In the genomic region with DNA sequence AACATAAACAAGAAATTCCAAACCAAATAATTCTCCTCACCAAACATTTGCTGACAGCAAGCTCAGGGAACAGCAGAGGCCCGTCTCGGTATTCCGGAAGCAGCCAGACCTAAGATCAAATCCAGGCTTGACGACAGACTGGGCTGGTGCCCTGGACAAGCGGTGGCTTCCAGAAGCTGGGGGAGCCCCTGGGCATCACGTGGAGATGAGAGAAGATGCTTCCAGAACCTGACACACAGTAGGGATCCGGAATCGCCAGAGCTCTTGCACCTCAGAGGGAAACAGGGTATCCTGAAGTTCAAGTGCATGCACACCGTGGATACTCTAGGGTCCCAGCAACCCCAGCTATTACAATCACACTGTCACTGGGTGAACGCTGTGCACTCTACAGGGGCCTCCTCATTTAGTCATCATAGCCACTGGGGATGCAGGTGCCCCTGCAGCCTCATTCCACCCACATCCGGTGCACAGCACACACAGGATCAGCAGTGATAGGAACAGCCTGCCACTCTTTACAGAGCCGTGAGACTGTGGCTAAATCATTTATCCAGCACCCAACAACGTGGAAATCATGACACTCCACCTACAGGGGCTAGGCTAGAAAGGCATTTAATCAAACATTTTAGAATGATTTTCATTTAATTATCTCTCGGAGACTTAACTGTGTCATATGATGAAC, we compare ENCODE assay signal across 9 cellular contexts.
A peak's percentile ranks its signal among the peaks of the same experiment; 100 is the strongest.
DNase-seq lines count a peak whose midpoint lies in the region; FAIRE-seq and TF ChIP-seq lines count a peak whose summit lies in the region.
"Had no signal": no experiment of that assay in that cellular context is flagged by ENCODE, and none has a peak within 500 bp of the region (broad histone marks: within the 10 kb centered on the region; RNA-seq: fewer than 3 reads in every experiment).

No MANE protein-coding gene starts in this region.

- peaks cover 99% of the 10 kb centered on the region for H4K20me1 ChIP-seq in BLaER1

- H3K4me3 ChIP-seq in BLaER1 (no peak overlapping the region), bronchial epithelial cell (ENCODE audit: low read depth, low read length) (no peak overlapping the region)

- in situ Hi-C loops in G401 (cut with HindIII; ENCODE audit: low sequenced_read_pairs): no loop called here

- H3K27ac ChIP-seq in BLaER1 (peak overlapping the region; percentile 16; the same call in 1 of the 2 replicates), VCaP (peak overlapping the region; percentile 94)
- H3K27ac ChIP-seq: epithelial cell of prostate had no signal

- H3K4me2 ChIP-seq in BLaER1: peak overlapping the region; percentile 75

- no peak for FAIRE-seq in bronchial epithelial cell (lab: Jason Lieb, UNC)

- no peaks in the 10 kb centered on the region for H3K9me3 ChIP-seq in BLaER1

- peaks cover 100% of the 10 kb centered on the region for H3K4me1 ChIP-seq in BLaER1

- H3K36me3 ChIP-seq in BLaER1: no peaks in the 10 kb centered on the region
- no peaks in the 10 kb centered on the region for H3K36me3 ChIP-seq in bronchial epithelial cell (ENCODE audit: control insufficient read depth, insufficient read depth, low read length)

- DNase-seq in bronchial epithelial cell (ENCODE audit: low read depth): peak; percentile 4
- DNase-seq in stimulated activated CD4-positive, alpha-beta T cell treated with anti-CD3 and anti-CD28 coated beads, Interleukin-12 subunit alpha, Interleukin-12 subunit beta, amount 100 ng/mL, for 4 hours: peak; percentile 41
- DNase-seq in NCI-H1436 (lab: John Stamatoyannopoulos, UW): no peak
- DNase-seq in middle frontal gyrus (ENCODE audit: extremely low spot score, low spot score): no peak
- no peak for DNase-seq in G401 (ENCODE audit: low spot score)
- DNase-seq in NCI-H2196 treated with DMSO at 0.1 percent for 48 hours (lab: John Stamatoyannopoulos, UW; ENCODE audit: unreplicated experiment): no peak

- no peaks in the 10 kb centered on the region for H3K27me3 ChIP-seq in BLaER1
- H3K27me3 ChIP-seq in bronchial epithelial cell (ENCODE audit: control insufficient read depth, insufficient read depth, low read length): no peaks in the 10 kb centered on the region

- H3K9ac ChIP-seq in BLaER1: no peak overlapping the region

- TF ChIP-seq CTCF in VCaP (conservative IDR thresholded peaks at IDR 0.05) (no peak), bronchial epithelial cell (IDR thresholded peaks at IDR 0.05; ENCODE audit: insufficient read depth, low read length, severe bottlenecking) (no peak)

Comparison
In these comparisons a context has a peak if more than half of its experiments do, and no peak if none do; other contexts are left out.
1. DNase-seq: peak in bronchial epithelial cell (single experiment) and stimulated activated CD4-positive, alpha-beta T cell treated with anti-CD3 and anti-CD28 coated beads, Interleukin-12 subunit alpha, Interleukin-12 subunit beta, amount 100 ng/mL, for 4 hours (single experiment); none in NCI-H1436 (single experiment), middle frontal gyrus (single experiment), G401 (single experiment) and NCI-H2196 treated with DMSO at 0.1 percent for 48 hours (single experiment).